ENCODE assay signal across 8 cellular contexts in genomic region chr4:70901984-70902576, GRCh38. TPM values are rescaled to one million over a fixed set of nuclear protein-coding genes. Genes with fewer than 3 reads are reported as not detected.
DNase-seq lines count a peak whose midpoint lies in the region; ATAC-seq, FAIRE-seq and TF ChIP-seq lines count a peak whose summit lies in the region.

Gene MOB1B (plus strand): TSS chr4:70902369. CDS start chr4:70902537, 168 bp downstream.

- H3K9me3 ChIP-seq in mucosa of rectum (ENCODE audit: control insufficient read depth in 2 of 2, low read length in 2 of 2), result no peaks in the 10 kb centered on the region

- peak within 1 kb of the TSS; percentile 75 to 83 for H3K27ac ChIP-seq in mucosa of rectum (ENCODE audit: low read depth in 2 of 2, low read length in 2 of 2)

- H3K4me3 ChIP-seq in epithelial cell of proximal tubule (ENCODE audit: low read depth, low read length), result peak within 1 kb of the TSS; percentile 69
- peak within 1 kb of the TSS; percentile 91 to 93 for H3K4me3 ChIP-seq in mucosa of rectum (ENCODE audit: low read length in 2 of 2)

- H3K4me1 ChIP-seq in mucosa of rectum (ENCODE audit: control insufficient read depth in 2 of 2, insufficient read depth in 2 of 2, low read length in 2 of 2), result peaks cover 9 to 10% of the 10 kb centered on the region in 2 donors

- ATAC-seq in GM21367 (IDR thresholded peaks at IDR 0.05; ENCODE audit: unreplicated experiment), result peak; percentile 91

- no peak for FAIRE-seq in D721Med (lab: Jason Lieb, UNC)

- peak; percentile 84 for DNase-seq in D721Med (ENCODE audit: insufficient read length, low spot score)
- DNase-seq in HUDEP-2 (lab: John Stamatoyannopoulos, UW; ENCODE audit: unreplicated experiment in 76 of 76), result peak in 74 of 76 experiments; percentile 1 to 80 (median 64)
- peak; percentile 91 for DNase-seq in OCI-M1 (lab: John Stamatoyannopoulos, UW)
- peak; percentile 81 for DNase-seq in activated T-cell treated with anti-CD3 and anti-CD28 coated beads for 4 hours
- DNase-seq in epithelial cell of proximal tubule (ENCODE audit: low read depth), result no peak
- DNase-seq in stimulated activated CD8-positive, alpha-beta memory T cell treated with anti-CD3 and anti-CD28 coated beads, Interleukin-4, amount 100 ng/mL, for 48 hours, result peak; percentile 89

- peak within 1 kb of the TSS; percentile 76 to 90 for H3K9ac ChIP-seq in mucosa of rectum (ENCODE audit: low read depth in 1 of 2, low read length in 2 of 2)

- TF ChIP-seq CTCF in D721Med (IDR thresholded peaks at IDR 0.05; ENCODE audit: insufficient read depth, missing control alignments), result peak; percentile 22
- no peak for TF ChIP-seq CTCF in epithelial cell of proximal tubule (conservative IDR thresholded peaks at IDR 0.05; ENCODE audit: low read depth, low read length)

- H3K36me3 ChIP-seq in mucosa of rectum (ENCODE audit: control insufficient read depth in 2 of 2, insufficient read depth in 2 of 2, low read length in 2 of 2), result no peaks in the 10 kb centered on the region

- no peaks in the 10 kb centered on the region for H3K27me3 ChIP-seq in mucosa of rectum (ENCODE audit: control insufficient read depth in 2 of 2, insufficient read depth in 2 of 2, low read length in 2 of 2)

RNA-seq across cellular contexts. Expression of gene MOB1B, which starts in this region (rescaled TPM):
- total RNA-seq in epithelial cell of proximal tubule, result 7.7 and 8.3 TPM in 2 replicates
